ENCODE assay signal across 9 cellular contexts in the genomic region with DNA sequence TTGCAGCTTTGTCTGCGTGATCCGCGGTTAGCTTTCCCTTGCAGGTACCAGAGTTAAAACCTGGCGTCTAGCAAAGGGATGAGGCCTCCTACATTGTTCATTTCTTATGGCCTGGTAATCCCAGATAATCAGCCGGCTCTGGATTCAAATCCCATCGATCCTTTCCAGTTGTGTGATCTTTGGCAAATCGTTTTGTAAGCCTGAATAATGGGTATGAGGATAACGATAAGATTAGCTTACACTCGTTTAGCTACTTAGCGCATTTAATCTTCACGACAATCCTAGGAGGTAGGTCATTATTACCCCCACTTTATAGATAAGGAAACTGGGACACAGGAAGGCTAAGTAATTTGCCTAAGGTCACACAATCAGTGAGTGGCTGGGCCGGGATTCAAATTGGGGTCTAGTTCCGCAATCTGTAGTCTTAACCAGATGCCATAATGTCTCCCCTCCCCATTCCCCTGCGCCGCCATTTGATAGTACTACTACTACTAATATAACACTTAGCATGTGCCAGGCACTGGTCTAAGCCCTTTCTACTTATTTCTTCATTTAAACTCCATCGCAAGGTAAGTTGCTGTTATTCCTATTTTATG. TPM values are rescaled to one million over a fixed set of nuclear protein-coding genes. Genes with fewer than 3 reads are reported as not detected.
DNase-seq lines count a peak whose midpoint lies in the region; ATAC-seq and TF ChIP-seq lines count a peak whose summit lies in the region.
"Had no signal": no experiment of that assay in that cellular context is flagged by ENCODE, and none has a peak within 500 bp of the region (broad histone marks: within the 10 kb centered on the region; RNA-seq: fewer than 3 reads in every experiment).

No MANE protein-coding gene starts in this region.

- H3K4me3 Mint-ChIP-seq in GM23338: peak overlapping the region; percentile 91
- peak overlapping the region; percentile 96 for H3K4me3 Mint-ChIP-seq in activated T-helper 1 cell treated with anti-CD3 and anti-CD28 coated beads, Interleukin-12 subunit alpha, Interleukin-12 subunit beta, Interleukin-2, Interleukin-4 antibody, amounts not matched to agents 30 ng/mL and 10 ng/mL and 1 ng/mL, durations not matched to agents 14 hours and 24 hours and 36 hours

- intact Hi-C loops in activated T-helper 1 cell treated with anti-CD3 and anti-CD28 coated beads, Interleukin-12 subunit alpha, Interleukin-12 subunit beta, Interleukin-2, Interleukin-4 antibody, amounts not matched to agents 30 ng/mL and 10 ng/mL and 1 ng/mL, durations not matched to agents 14 hours and 24 hours and 36 hours (cut with micrococcal nuclease): loop anchor here (2.0 to 10.0 kb wide), 5 partner anchors 65 to 833 kb away; partner anchors contain the start of genes RP2, UXT and ZNF81

- TF ChIP-seq CTCF in 22Rv1 (IDR thresholded peaks at IDR 0.05) (no peak), GM23338 (conservative IDR thresholded peaks at IDR 0.05; ENCODE audit: low read depth in 2 of 2) (no peak)

- peaks cover 37% of the 10 kb centered on the region for H3K79me2 ChIP-seq in GM23338 (replicated peaks; ENCODE audit: insufficient read depth)

- ATAC-seq in GM23338 (no peak), HG02588 (IDR thresholded peaks at IDR 0.05; ENCODE audit: unreplicated experiment) (no peak), HG02885 (IDR thresholded peaks at IDR 0.05; ENCODE audit: poor library complexity, unreplicated experiment) (no peak), HG02970 (IDR thresholded peaks at IDR 0.05; ENCODE audit: low FRiP score, unreplicated experiment) (no peak)

- peak overlapping the region; percentile 82 for H3K4me3 ChIP-seq in GM23338
- peak overlapping the region; percentile 70 for H3K4me3 ChIP-seq in iPS-18c (ENCODE audit: insufficient read depth, low read depth, low read length)

- H3K27ac ChIP-seq in 22Rv1 (peak overlapping the region; percentile 73), GM23338 (ENCODE audit: low read depth) (no peak overlapping the region)

- H3K4me1 ChIP-seq in GM23338 (ENCODE audit: insufficient read depth): peaks cover 28% of the 10 kb centered on the region

- no peak overlapping the region for H2AFZ ChIP-seq in GM23338

- peaks cover 34% of the 10 kb centered on the region for H3K4me1 Mint-ChIP-seq in GM23338
- H3K4me1 Mint-ChIP-seq in activated T-helper 1 cell treated with anti-CD3 and anti-CD28 coated beads, Interleukin-12 subunit alpha, Interleukin-12 subunit beta, Interleukin-2, Interleukin-4 antibody, amounts not matched to agents 30 ng/mL and 10 ng/mL and 1 ng/mL, durations not matched to agents 14 hours and 24 hours and 36 hours (ENCODE audit: low read depth): peaks cover 53% of the 10 kb centered on the region

- no peak overlapping the region for H3K27ac Mint-ChIP-seq in GM23338
- H3K27ac Mint-ChIP-seq in activated T-helper 1 cell treated with anti-CD3 and anti-CD28 coated beads, Interleukin-12 subunit alpha, Interleukin-12 subunit beta, Interleukin-2, Interleukin-4 antibody, amounts not matched to agents 30 ng/mL and 10 ng/mL and 1 ng/mL, durations not matched to agents 14 hours and 24 hours and 36 hours: no peak overlapping the region

- H3K9me3 Mint-ChIP-seq in GM23338: no peaks in the 10 kb centered on the region
- H3K9me3 Mint-ChIP-seq in activated T-helper 1 cell treated with anti-CD3 and anti-CD28 coated beads, Interleukin-12 subunit alpha, Interleukin-12 subunit beta, Interleukin-2, Interleukin-4 antibody, amounts not matched to agents 30 ng/mL and 10 ng/mL and 1 ng/mL, durations not matched to agents 14 hours and 24 hours and 36 hours: no peaks in the 10 kb centered on the region

- H3K36me3 Mint-ChIP-seq in GM23338 (ENCODE audit: low read depth): peaks cover 31% of the 10 kb centered on the region
- H3K36me3 Mint-ChIP-seq in activated T-helper 1 cell treated with anti-CD3 and anti-CD28 coated beads, Interleukin-12 subunit alpha, Interleukin-12 subunit beta, Interleukin-2, Interleukin-4 antibody, amounts not matched to agents 30 ng/mL and 10 ng/mL and 1 ng/mL, durations not matched to agents 14 hours and 24 hours and 36 hours (ENCODE audit: low read depth): peaks cover 23% of the 10 kb centered on the region

- no peaks in the 10 kb centered on the region for H3K27me3 ChIP-seq in GM23338 (ENCODE audit: insufficient read depth)

- H3K4me2 ChIP-seq in GM23338: peak overlapping the region; percentile 84

- DNase-seq in GM23338 (ENCODE audit: low spot score) (no peak), DMS53 (lab: John Stamatoyannopoulos, UW) (no peak)
- no peak for DNase-seq in activated T-helper 1 cell treated with anti-CD3 and anti-CD28 coated beads, Interleukin-12 subunit alpha, Interleukin-12 subunit beta, Interleukin-2, Interleukin-4 antibody, amounts not matched to agents 30 ng/mL and 10 ng/mL and 1 ng/mL, durations not matched to agents 14 hours and 24 hours and 36 hours (ENCODE audit: low spot score)
- DNase-seq: NCI-H1694 treated with DMSO at 0.1 percent for 48 hours had no signal

- no peaks in the 10 kb centered on the region for H3K9me2 ChIP-seq in GM23338 (ENCODE audit: insufficient read depth)

- H4K20me1 ChIP-seq in GM23338 (replicated peaks; ENCODE audit: insufficient read depth): peaks cover 8% of the 10 kb centered on the region

- 0 out of 2 replicates have a peak, but pooled peaks cover 2% of the 10 kb centered on the region for H3F3A ChIP-seq in GM23338 (replicated peaks; ENCODE audit: low read depth)

- peaks cover 24% of the 10 kb centered on the region for H3K27me3 Mint-ChIP-seq in GM23338 (ENCODE audit: insufficient read depth, low read depth, poor library complexity)
- H3K27me3 Mint-ChIP-seq in activated T-helper 1 cell treated with anti-CD3 and anti-CD28 coated beads, Interleukin-12 subunit alpha, Interleukin-12 subunit beta, Interleukin-2, Interleukin-4 antibody, amounts not matched to agents 30 ng/mL and 10 ng/mL and 1 ng/mL, durations not matched to agents 14 hours and 24 hours and 36 hours (ENCODE audit: insufficient read depth): no peaks in the 10 kb centered on the region

- no peaks in the 10 kb centered on the region for H3K36me3 ChIP-seq in GM23338 (ENCODE audit: insufficient read depth)

- H3K9me3 ChIP-seq in iPS-18c (ENCODE audit: control insufficient read depth, insufficient read depth, low read length): no peaks in the 10 kb centered on the region

TF ChIP-seq in GM23338, 12 proteins besides CTCF, POLR2A, EP300 and RAD21 (continues in another document):
- TF ChIP-seq STAT1 (IDR thresholded peaks at IDR 0.05; ENCODE audit: unreplicated experiment): no peak

RNA-seq across cellular contexts. Expression of gene UBA1, which starts 1.7 kb away (rescaled TPM):
- total RNA-seq in GM23338 (2014; rRNA removed; shearing (Covaris generic)): 344 and 377 TPM in 2 replicates
- polyA plus RNA-seq in GM23338 (2016; fragmentation: Nextera tagmentation; extraction: Ambion mirVana): 97.7 and 104 TPM in 2 replicates
- total RNA-seq in activated T-helper 1 cell treated with anti-CD3 and anti-CD28 coated beads, Interleukin-12 subunit alpha, Interleukin-12 subunit beta, Interleukin-2, Interleukin-4 antibody, amounts not matched to agents 30 ng/mL and 10 ng/mL and 1 ng/mL, durations not matched to agents 14 hours and 24 hours and 36 hours: 221 and 223 TPM in 2 replicates

RNA-seq across cellular contexts. Expression of gene CDK16, which starts 26.6 kb away (rescaled TPM):
- 111 and 158 TPM in 2 replicates for total RNA-seq in GM23338 (2014; rRNA removed; shearing (Covaris generic))
- polyA plus RNA-seq in GM23338 (2016; fragmentation: Nextera tagmentation; extraction: Ambion mirVana): 55.9 and 58.9 TPM in 2 replicates
- 56.4 and 63.8 TPM in 2 replicates for total RNA-seq in activated T-helper 1 cell treated with anti-CD3 and anti-CD28 coated beads, Interleukin-12 subunit alpha, Interleukin-12 subunit beta, Interleukin-2, Interleukin-4 antibody, amounts not matched to agents 30 ng/mL and 10 ng/mL and 1 ng/mL, durations not matched to agents 14 hours and 24 hours and 36 hours

RNA-seq across cellular contexts. Expression of gene USP11, which starts 40.9 kb away (rescaled TPM):
- 61.9 and 65.1 TPM in 2 replicates for total RNA-seq in GM23338 (2014; rRNA removed; shearing (Covaris generic))
- polyA plus RNA-seq in GM23338 (2016; fragmentation: Nextera tagmentation; extraction: Ambion mirVana): 57.0 and 64.2 TPM in 2 replicates
- total RNA-seq in activated T-helper 1 cell treated with anti-CD3 and anti-CD28 coated beads, Interleukin-12 subunit alpha, Interleukin-12 subunit beta, Interleukin-2, Interleukin-4 antibody, amounts not matched to agents 30 ng/mL and 10 ng/mL and 1 ng/mL, durations not matched to agents 14 hours and 24 hours and 36 hours: 24.6 and 26.6 TPM in 2 replicates

RNA-seq across cellular contexts. Expression of gene RBM10, which starts 46.9 kb away (rescaled TPM):
- 80.0 and 101 TPM in 2 replicates for total RNA-seq in GM23338 (2014; rRNA removed; shearing (Covaris generic))
- 38.9 and 39.5 TPM in 2 replicates for polyA plus RNA-seq in GM23338 (2016; fragmentation: Nextera tagmentation; extraction: Ambion mirVana)
- total RNA-seq in activated T-helper 1 cell treated with anti-CD3 and anti-CD28 coated beads, Interleukin-12 subunit alpha, Interleukin-12 subunit beta, Interleukin-2, Interleukin-4 antibody, amounts not matched to agents 30 ng/mL and 10 ng/mL and 1 ng/mL, durations not matched to agents 14 hours and 24 hours and 36 hours: 62.0 and 64.1 TPM in 2 replicates

RNA-seq across cellular contexts. Expression of gene NDUFB11, which starts 47.4 kb away (rescaled TPM):
- 52.2 and 103 TPM in 2 replicates for total RNA-seq in GM23338 (2014; rRNA removed; shearing (Covaris generic))
- polyA plus RNA-seq in GM23338 (2016; fragmentation: Nextera tagmentation; extraction: Ambion mirVana): 238 and 247 TPM in 2 replicates
- 84.5 and 88.7 TPM in 2 replicates for total RNA-seq in activated T-helper 1 cell treated with anti-CD3 and anti-CD28 coated beads, Interleukin-12 subunit alpha, Interleukin-12 subunit beta, Interleukin-2, Interleukin-4 antibody, amounts not matched to agents 30 ng/mL and 10 ng/mL and 1 ng/mL, durations not matched to agents 14 hours and 24 hours and 36 hours
